ENCODE assay signal across 8 cellular contexts in the genomic region with DNA sequence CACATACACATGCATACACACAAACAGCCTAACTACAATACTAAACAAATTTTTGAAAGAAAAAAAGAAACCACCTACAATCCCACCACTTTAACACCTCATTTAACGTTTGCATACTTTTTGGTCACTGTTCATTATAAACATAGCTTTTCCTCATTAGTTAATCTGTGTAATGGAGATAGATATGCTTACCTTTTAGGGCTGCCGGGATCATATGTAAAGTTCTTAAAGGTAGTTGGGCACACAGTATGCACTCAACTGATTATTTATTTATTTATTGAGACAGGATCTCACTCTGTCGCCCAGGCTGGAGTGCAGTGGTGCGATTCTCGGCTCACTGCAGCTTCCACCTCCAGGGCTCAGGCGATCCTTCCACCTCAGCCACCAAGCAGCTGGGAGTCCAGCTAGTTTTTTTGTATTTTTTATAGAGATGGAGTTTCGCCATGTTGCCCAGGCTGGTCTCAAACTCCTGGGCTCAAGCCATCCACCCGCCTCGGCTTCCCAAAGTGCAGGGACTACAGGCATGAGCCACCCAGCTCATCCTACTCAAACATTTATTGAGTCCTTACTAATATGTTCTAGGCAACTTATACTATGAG. TPM values are rescaled to one million over a fixed set of nuclear protein-coding genes. Genes with fewer than 3 reads are reported as not detected.
DNase-seq lines count a peak whose midpoint lies in the region; ATAC-seq and TF ChIP-seq lines count a peak whose summit lies in the region.

No MANE protein-coding gene starts in this region.

- H3K27me3 ChIP-seq in colonic mucosa (no peaks in the 10 kb centered on the region), muscle layer of colon (ENCODE audit: control insufficient read depth in 1 of 2, insufficient read depth in 2 of 2, low read length in 2 of 2) (no peaks in the 10 kb centered on the region)

- H3K9me3 ChIP-seq in colonic mucosa (no peaks in the 10 kb centered on the region), muscle layer of colon (ENCODE audit: low read length) (no peaks in the 10 kb centered on the region)

- no peak for ATAC-seq in GM18511 (IDR thresholded peaks at IDR 0.05; ENCODE audit: unreplicated experiment)

- intact Hi-C loops in colonic mucosa (cut with DNase I) = no loop called here

- CTCF ChIA-PET in AG04449 (lab: Yijun Ruan, JAX) = interaction anchor here (1.0 to 10.5 kb wide), 7 partner anchors 9 to 416 kb away, joined by 3 to 146 read pairs (median 5); partner anchors contain the start of gene C1orf52

- TF ChIP-seq CTCF in AG04449 (IDR thresholded peaks at IDR 0.05; ENCODE audit: insufficient read depth, low read length, missing control alignments) (no peak), colonic mucosa (IDR thresholded peaks at IDR 0.05) (no peak)

- peak overlapping the region; percentile 47 to 61 for H3K9ac ChIP-seq in colonic mucosa (ENCODE audit: low read depth in 2 of 2, low read length in 2 of 2)
- H3K9ac ChIP-seq in muscle layer of colon (ENCODE audit: low read length) = peak overlapping the region; percentile 31

- peak overlapping the region; percentile 99 for H3K27ac ChIP-seq in colonic mucosa
- peak overlapping the region; percentile 67 for H3K27ac ChIP-seq in muscle layer of colon (ENCODE audit: low read depth, low read length)

- H3K36me3 ChIP-seq in colonic mucosa (no peaks in the 10 kb centered on the region), muscle layer of colon (ENCODE audit: insufficient read depth, low read length) (no peaks in the 10 kb centered on the region)

- POLR2A ChIA-PET in AG04449 (lab: Yijun Ruan, JAX) = interaction anchor here (0.6 to 2.7 kb wide), 10 partner anchors 14 to 330 kb away, joined by 3 to 15 read pairs (median 5); partner anchors contain the start of genes C1orf52 and CCN1

- H3K4me1 ChIP-seq in colonic mucosa (no peaks in the 10 kb centered on the region), muscle layer of colon (ENCODE audit: insufficient read depth, low read length) (peaks cover 24% of the 10 kb centered on the region)

- H3K4me3 ChIP-seq in AG04449 (ENCODE audit: low read depth, low read length) (peak overlapping the region; percentile 94), colonic mucosa (peak overlapping the region; percentile 84), muscle layer of colon (ENCODE audit: low read depth in 1 of 2, low read length in 2 of 2) (peak overlapping the region; percentile 24 to 62)
- H3K4me3 ChIP-seq in Jurkat, Clone E6-1 (ENCODE audit: low read length) = peak overlapping the region; percentile 97

- no peak for DNase-seq in AG04449 (ENCODE audit: low read depth, low spot score)
- no peak for DNase-seq in Jurkat, Clone E6-1 (ENCODE audit: low read depth, low spot score)
- DNase-seq in colonic mucosa = no peak
- no peak for DNase-seq in stimulated activated CD4-positive, alpha-beta T cell treated with anti-CD3 and anti-CD28 coated beads, Interleukin-4, amount 100 ng/mL, for 1 hour
- no peak for DNase-seq in LoVo (ENCODE audit: low spot score)
- DNase-seq in NCI-H524 treated with DMSO at 0.1 percent for 48 hours (lab: John Stamatoyannopoulos, UW) = no peak

RNA-seq across cellular contexts. Expression of gene BCL10, which starts 0.7 kb away (rescaled TPM):
- 14.5 TPM for polyA plus RNA-seq in Jurkat, Clone E6-1 (2012; ENCODE audit: insufficient read depth, insufficient read length)
- total RNA-seq in colonic mucosa = 100 to 1,000 TPM in 1 of 2 donors, 10 to 100 TPM in 1; 80.7 to 167 TPM

RNA-seq across cellular contexts. Expression of gene C1orf52, which starts 17.7 kb away (rescaled TPM):
- 43.7 TPM for polyA plus RNA-seq in Jurkat, Clone E6-1 (2012; ENCODE audit: insufficient read depth, insufficient read length)
- 10 to 100 TPM; 11.3 to 19.9 TPM for total RNA-seq in colonic mucosa

Comparison
In these comparisons a context has a peak if more than half of its experiments do, and no peak if none do; other contexts are left out.
1. H3K4me3 ChIP-seq: peak in every context shown above with its lines; median percentile 97 in Jurkat, Clone E6-1; 94 in AG04449; 84 in colonic mucosa; 43 in muscle layer of colon.